Comparison of ENCODE assay signal across 28 cellular contexts in the genomic region with DNA sequence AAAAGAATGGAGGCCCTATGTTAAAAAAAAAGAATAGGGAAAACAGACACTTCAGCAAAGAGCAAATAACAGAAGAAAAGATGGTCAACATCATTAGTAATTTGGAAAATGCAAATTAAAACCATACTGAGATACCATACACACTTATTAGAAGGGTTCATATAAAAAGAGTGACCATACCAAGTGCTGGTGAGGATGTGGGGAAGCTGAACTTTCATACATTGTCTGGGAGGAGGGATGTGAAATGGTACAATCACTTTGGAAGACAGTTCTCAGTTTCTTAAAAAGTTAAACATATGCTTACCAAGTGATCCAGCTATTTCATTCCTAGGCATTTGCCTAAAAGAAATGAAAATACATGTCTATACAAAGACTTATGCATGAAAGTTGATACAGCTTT.
"Had no signal": no experiment of that assay in that cellular context is flagged by ENCODE, and none has a peak within 500 bp of the region (broad histone marks: within the 10 kb centered on the region; RNA-seq: fewer than 3 reads in every experiment).

No MANE protein-coding gene starts in this region.

- H3K27ac ChIP-seq: stomach, suprapubic skin, testis, thoracic aorta, thyroid gland, tibial artery, tibial nerve, transverse colon, upper lobe of left lung, upper lobe of right lung, uterus, vagina had no signal

- H3K4me3 ChIP-seq: stomach, suprapubic skin, testis, thoracic aorta, thyroid gland, tibial artery, tibial nerve, transverse colon, upper lobe of left lung, upper lobe of right lung, uterus, vagina had no signal

- ATAC-seq: stimulated activated effector memory CD8-positive, alpha-beta T cell treated with anti-CD3 and anti-CD28 coated beads, Interleukin-12 subunit alpha, Interleukin-12 subunit beta, amount 100 ng/mL, for 72 hours; stimulated activated memory B cell treated with anti-CD40 and anti-IgM and Interleukin-4, amounts not matched to agents 10 μg/mL and 1 μg/mL and 100 μg/mL, for 72 hours; stimulated activated naive B cell treated with anti-CD40 and anti-IgM and Interleukin-4, amounts not matched to agents 10 μg/mL and 1 μg/mL and 100 μg/mL, for 72 hours; stimulated activated naive CD8-positive, alpha-beta T cell treated with anti-CD3 and anti-CD28 coated beads, Interleukin-15, amount 100 ng/mL, for 72 hours; stimulated activated naive CD8-positive, alpha-beta T cell treated with anti-CD3 and anti-CD28 coated beads, Interleukin-15, Interleukin-2, amounts not matched to agents 100 U/mL and 50 U/mL, for 24 hours; upper lobe of right lung had no signal

- H3K27ac Mint-ChIP-seq: stimulated activated effector memory CD8-positive, alpha-beta T cell treated with anti-CD3 and anti-CD28 coated beads, Interleukin-12 subunit alpha, Interleukin-12 subunit beta, amount 100 ng/mL, for 72 hours; stimulated activated memory B cell treated with anti-CD40 and anti-IgM and Interleukin-4, amounts not matched to agents 10 μg/mL and 1 μg/mL and 100 μg/mL, for 72 hours; stimulated activated naive B cell treated with anti-CD40 and anti-IgM and Interleukin-4, amounts not matched to agents 10 μg/mL and 1 μg/mL and 100 μg/mL, for 72 hours; stimulated activated naive CD8-positive, alpha-beta T cell treated with anti-CD3 and anti-CD28 coated beads, Interleukin-15, amount 100 ng/mL, for 72 hours; stimulated activated naive CD8-positive, alpha-beta T cell treated with anti-CD3 and anti-CD28 coated beads, Interleukin-15, Interleukin-2, amounts not matched to agents 100 ng/mL and 50 ng/mL, for 24 hours; type B pancreatic cell had no signal

- H3K27me3 Mint-ChIP-seq: stimulated activated memory B cell treated with anti-CD40 and anti-IgM and Interleukin-4, amounts not matched to agents 10 μg/mL and 1 μg/mL and 100 μg/mL, for 72 hours; stimulated activated naive B cell treated with anti-CD40 and anti-IgM and Interleukin-4, amounts not matched to agents 10 μg/mL and 1 μg/mL and 100 μg/mL, for 72 hours; stimulated activated naive CD8-positive, alpha-beta T cell treated with anti-CD3 and anti-CD28 coated beads, Interleukin-15, amount 100 ng/mL, for 72 hours; type B pancreatic cell had no signal

- H3K4me1 Mint-ChIP-seq: stimulated activated effector memory CD8-positive, alpha-beta T cell treated with anti-CD3 and anti-CD28 coated beads, Interleukin-12 subunit alpha, Interleukin-12 subunit beta, amount 100 ng/mL, for 72 hours; stimulated activated memory B cell treated with anti-CD40 and anti-IgM and Interleukin-4, amounts not matched to agents 10 μg/mL and 1 μg/mL and 100 μg/mL, for 72 hours; stimulated activated naive B cell treated with anti-CD40 and anti-IgM and Interleukin-4, amounts not matched to agents 10 μg/mL and 1 μg/mL and 100 μg/mL, for 72 hours; stimulated activated naive CD8-positive, alpha-beta T cell treated with anti-CD3 and anti-CD28 coated beads, Interleukin-15, amount 100 ng/mL, for 72 hours had no signal

- H3K36me3 Mint-ChIP-seq: stimulated activated effector memory CD8-positive, alpha-beta T cell treated with anti-CD3 and anti-CD28 coated beads, Interleukin-12 subunit alpha, Interleukin-12 subunit beta, amount 100 ng/mL, for 72 hours; stimulated activated memory B cell treated with anti-CD40 and anti-IgM and Interleukin-4, amounts not matched to agents 10 μg/mL and 1 μg/mL and 100 μg/mL, for 72 hours; stimulated activated naive B cell treated with anti-CD40 and anti-IgM and Interleukin-4, amounts not matched to agents 10 μg/mL and 1 μg/mL and 100 μg/mL, for 72 hours; type B pancreatic cell had no signal

- H3K4me1 ChIP-seq: testis, upper lobe of right lung had no signal

- DNase-seq: stimulated activated CD4-positive, alpha-beta T cell treated with anti-CD3 and anti-CD28 coated beads, Interleukin-2, amount 100 ng/mL, for 48 hours; stimulated activated CD4-positive, alpha-beta T cell treated with anti-CD3 and anti-CD28 coated beads, Interleukin-4, amount 100 ng/mL, for 1 hour; stimulated activated CD4-positive, alpha-beta T cell treated with anti-CD3 and anti-CD28 coated beads, Interleukin-4, amount 100 ng/mL, for 24 hours; stimulated activated CD4-positive, alpha-beta T cell treated with anti-CD3 and anti-CD28 coated beads, Interleukin-4, amount 100 ng/mL, for 4 hours; stimulated activated CD8-positive, alpha-beta memory T cell treated with anti-CD3 and anti-CD28 coated beads, Interleukin-4, amount 100 ng/mL, for 48 hours; stimulated activated naive B cell treated with anti-CD40 and anti-IgM and Interleukin-4, amounts not matched to agents 10 μg/mL and 1 μg/mL and 100 μg/mL, for 72 hours; stimulated activated naive CD4-positive, alpha-beta T cell; stimulated activated naive CD4-positive, alpha-beta T cell treated with Interleukin-2 at 50 U/mL for 16 hours; stimulated activated naive CD8-positive, alpha-beta T cell treated with anti-CD3 and anti-CD28 coated beads, Interleukin-15, amount 100 ng/mL, for 72 hours; stimulated activated naive CD8-positive, alpha-beta T cell treated with anti-CD3 and anti-CD28 coated beads, Interleukin-15, Interleukin-2, amounts not matched to agents 100 U/mL and 50 U/mL, for 24 hours; stomach; substantia nigra; testis; thyroid gland; tibial artery; transverse colon; trophoblast cell; upper lobe of left lung; upper lobe of right lung; uterus had no signal

- H3K4me3 Mint-ChIP-seq: stimulated activated effector memory CD8-positive, alpha-beta T cell treated with anti-CD3 and anti-CD28 coated beads, Interleukin-12 subunit alpha, Interleukin-12 subunit beta, amount 100 ng/mL, for 72 hours; stimulated activated memory B cell treated with anti-CD40 and anti-IgM and Interleukin-4, amounts not matched to agents 10 μg/mL and 1 μg/mL and 100 μg/mL, for 72 hours; stimulated activated naive B cell treated with anti-CD40 and anti-IgM and Interleukin-4, amounts not matched to agents 10 μg/mL and 1 μg/mL and 100 μg/mL, for 72 hours; stimulated activated naive CD8-positive, alpha-beta T cell treated with anti-CD3 and anti-CD28 coated beads, Interleukin-15, amount 100 ng/mL, for 72 hours; stimulated activated naive CD8-positive, alpha-beta T cell treated with anti-CD3 and anti-CD28 coated beads, Interleukin-15, Interleukin-2, amounts not matched to agents 100 ng/mL and 50 ng/mL, for 24 hours; type B pancreatic cell had no signal

- H3K9me3 ChIP-seq: suprapubic skin, testis, thoracic aorta, thyroid gland, tibial artery, transverse colon, upper lobe of left lung, upper lobe of right lung, uterus had no signal

- H3K27me3 ChIP-seq: stomach, suprapubic skin, testis, thyroid gland, tibial artery, tibial nerve, transverse colon, upper lobe of left lung, upper lobe of right lung, uterus, vagina had no signal

- H3K36me3 ChIP-seq: stomach, suprapubic skin, thoracic aorta, thyroid gland, tibial artery, tibial nerve, transverse colon, upper lobe of left lung, upper lobe of right lung, uterus, vagina had no signal
